In genomic region chr1:116847175-116847574, GRCh38 we compare ENCODE assay signal across 28 cellular contexts.
DNase-seq lines count a peak whose midpoint lies in the region; ATAC-seq and TF ChIP-seq lines count a peak whose summit lies in the region.
"Had no signal": no experiment of that assay in that cellular context is flagged by ENCODE, and none has a peak within 500 bp of the region (broad histone marks: within the 10 kb centered on the region; RNA-seq: fewer than 3 reads in every experiment).

No MANE protein-coding gene starts in this region.

- no peak overlapping the region for H3K4me2 ChIP-seq in mesendoderm (ENCODE audit: low read length)
- H3K4me2 ChIP-seq: KMS-11 had no signal

- peaks cover 13% of the 10 kb centered on the region for H3K9me3 Mint-ChIP-seq in activated CD4-positive, alpha-beta T cell treated with anti-CD3 and anti-CD28 coated beads for 36 hours (ENCODE audit: low read depth)

- no peak overlapping the region for H3K9ac ChIP-seq in mesendoderm (ENCODE audit: low read length)
- H3K9ac ChIP-seq: KMS-11, parathyroid adenoma had no signal

- TF ChIP-seq CTCF in gastroesophageal sphincter (IDR thresholded peaks at IDR 0.05): no peak
- no peak for TF ChIP-seq CTCF in transverse colon (IDR thresholded peaks at IDR 0.05)

- no peak for TF ChIP-seq POLR2A in gastroesophageal sphincter (IDR thresholded peaks at IDR 0.05)
- no peak for TF ChIP-seq POLR2A in transverse colon (IDR thresholded peaks at IDR 0.05)

- no peak overlapping the region for H3K23ac ChIP-seq in mesendoderm (ENCODE audit: low read length)

- in situ Hi-C loops in transverse colon (cut with MboI; ENCODE audit: low pct_ligation_motif_present in 1 of 4, low pct_unique_long_range_greater_than_20kb in 1 of 4, low sequenced_read_pairs in 3 of 4): no loop called here

- H2BK5ac ChIP-seq in mesendoderm (ENCODE audit: low read length): no peak overlapping the region

- H3K4me3 ChIP-seq in gastroesophageal sphincter (no peak overlapping the region), muscle layer of duodenum (ENCODE audit: low read depth in 1 of 2, low read length in 2 of 2) (no peak overlapping the region), transverse colon (no peak overlapping the region), mesendoderm (ENCODE audit: low read length) (no peak overlapping the region)
- H3K4me3 ChIP-seq: cardiac muscle cell, right lobe of liver, thoracic aorta had no signal

- H3K27me3 Mint-ChIP-seq in activated CD4-positive, alpha-beta T cell treated with anti-CD3 and anti-CD28 coated beads for 36 hours: peaks cover 2% of the 10 kb centered on the region
- H3K27me3 Mint-ChIP-seq: CD4-positive, alpha-beta memory T cell; T-helper 17 cell had no signal

- intact Hi-C loops in activated CD4-positive, alpha-beta T cell treated with anti-CD3 and anti-CD28 coated beads for 36 hours (cut with DNase I, micrococcal nuclease): loop anchor here in 1 of 2 experiments (5.0 kb wide), 2 partner anchors 85 to 140 kb away; no protein-coding TSS in a partner anchor
- intact Hi-C loops in transverse colon (cut with DNase I; ENCODE audit: low total_unique reads): no loop called here

- no peak overlapping the region for H3K4me3 Mint-ChIP-seq in activated CD4-positive, alpha-beta T cell treated with anti-CD3 and anti-CD28 coated beads for 36 hours
- H3K4me3 Mint-ChIP-seq: CD4-positive, alpha-beta memory T cell; nephron progenitor cell; T-helper 17 cell had no signal

- no peak overlapping the region for H3K56ac ChIP-seq in mesendoderm (ENCODE audit: low read length)

- peaks cover 32% of the 10 kb centered on the region for H3K4me1 Mint-ChIP-seq in activated CD4-positive, alpha-beta T cell treated with anti-CD3 and anti-CD28 coated beads for 36 hours

- POLR2A ChIA-PET in activated CD4-positive, alpha-beta T cell treated with anti-CD3 and anti-CD28 coated beads for 36 hours (lab: Charles Lee): interaction anchor here (1.0 kb wide), 2 partner anchors 78 to 110 kb away, joined by 4 to 5 read pairs; no protein-coding TSS in a partner anchor
- POLR2A ChIA-PET in HEK293T (lab: Yijun Ruan, JAX): no interaction called here

- H2AK5ac ChIP-seq in mesendoderm (ENCODE audit: low read length): no peak overlapping the region

- H2BK120ac ChIP-seq in mesendoderm (ENCODE audit: low read depth, low read length): no peak overlapping the region

- no peak for DNase-seq in activated CD4-positive, alpha-beta T cell treated with anti-CD3 and anti-CD28 coated beads for 36 hours
- DNase-seq in activated CD4-positive, alpha-beta T cell treated with anti-CD3 and anti-CD28 coated beads for 4 hours: no peak
- DNase-seq in transverse colon: no peak
- DNase-seq in mesendoderm: no peak
- DNase-seq in HEK293T (ENCODE audit: extremely low spot score): no peak
- DNase-seq in GM19238 (ENCODE audit: insufficient read length, low spot score): no peak
- DNase-seq: 8988T; activated CD4-positive, alpha-beta T cell treated with anti-CD3 and anti-CD28 coated beads for 1 hour; activated naive CD4-positive, alpha-beta T cell; activated T-cell treated with anti-CD3 and anti-CD28 coated beads, Interleukin-2, amount 50 U/mL, for 1 hour; cortex of kidney; foreskin melanocyte; NCI-H1436 treated with DMSO at 0.1 percent for 48 hours; NCI-H345; NCI-H748 treated with DMSO at 0.1 percent for 48 hours; nephron progenitor cell; right lobe of liver; RPMI8226; stimulated activated naive CD4-positive, alpha-beta T cell; T-helper 17 cell had no signal

- no peaks in the 10 kb centered on the region for H3K79me1 ChIP-seq in mesendoderm (ENCODE audit: low read length)

- H3K27ac Mint-ChIP-seq in activated CD4-positive, alpha-beta T cell treated with anti-CD3 and anti-CD28 coated beads for 36 hours: peak overlapping the region; percentile 19
- H3K27ac Mint-ChIP-seq: nephron progenitor cell had no signal

- WGBS in gastroesophageal sphincter (ENCODE audit: low coverage in 1 of 2), 2 donors: 67 to 88% methylated on average over 1 to 2 of the region's 2 CpGs
- WGBS in transverse colon (ENCODE audit: low coverage in 1 of 2), 2 donors: 82 to 100% methylated on average over 2 of the region's 2 CpGs
- WGBS in mesendoderm (ENCODE audit: extremely low coverage, insufficient coverage, low lambda C conversion rate): no CpG with 5 or more reads among the region's 2 CpGs

- H4K8ac ChIP-seq in mesendoderm (ENCODE audit: low read depth, low read length): no peak overlapping the region

- H3K27me3 ChIP-seq in gastroesophageal sphincter (no peaks in the 10 kb centered on the region), muscle layer of duodenum (ENCODE audit: low read depth, low read length) (no peaks in the 10 kb centered on the region), transverse colon (no peaks in the 10 kb centered on the region), mesendoderm (ENCODE audit: insufficient read depth, low read length, poor library complexity) (no peaks in the 10 kb centered on the region)
- H3K27me3 ChIP-seq: cardiac muscle cell, right lobe of liver had no signal

- no peak overlapping the region for H3K4ac ChIP-seq in mesendoderm (ENCODE audit: low read depth, low read length)

- no peak overlapping the region for H3K18ac ChIP-seq in mesendoderm (ENCODE audit: low read length)

- no peak overlapping the region for H2BK15ac ChIP-seq in mesendoderm (replicated peaks; ENCODE audit: low read depth)

- CTCF ChIA-PET in activated CD4-positive, alpha-beta T cell treated with anti-CD3 and anti-CD28 coated beads for 36 hours (lab: Charles Lee): no interaction called here
- CTCF ChIA-PET in HEK293T (lab: Yijun Ruan, JAX): no interaction called here

- H3K4me1 ChIP-seq in gastroesophageal sphincter (no peaks in the 10 kb centered on the region), muscle layer of duodenum (ENCODE audit: control insufficient read depth in 1 of 2, insufficient read depth in 2 of 2, low read length in 2 of 2) (no peaks in the 10 kb centered on the region), transverse colon (no peaks in the 10 kb centered on the region), mesendoderm (ENCODE audit: control insufficient read depth, low read depth, low read length) (no peaks in the 10 kb centered on the region)
- H3K4me1 ChIP-seq: parathyroid adenoma, right lobe of liver had no signal

- H3K36me3 ChIP-seq in gastroesophageal sphincter (no peaks in the 10 kb centered on the region), muscle layer of duodenum (ENCODE audit: control insufficient read depth in 1 of 2, insufficient read depth in 2 of 2, low read length in 2 of 2) (no peaks in the 10 kb centered on the region), transverse colon (no peaks in the 10 kb centered on the region), mesendoderm (ENCODE audit: control insufficient read depth, insufficient read depth, low read length) (no peaks in the 10 kb centered on the region)
- H3K36me3 ChIP-seq: cardiac muscle cell, right lobe of liver, thoracic aorta had no signal

- H3K9me3 ChIP-seq in gastroesophageal sphincter: peaks cover 0 to 4% (median 0%) of the 10 kb centered on the region in 3 donors
- no peaks in the 10 kb centered on the region for H3K9me3 ChIP-seq in muscle layer of duodenum (ENCODE audit: control insufficient read depth in 1 of 2, low read length in 2 of 2)
- no peaks in the 10 kb centered on the region for H3K9me3 ChIP-seq in transverse colon
- H3K9me3 ChIP-seq: right lobe of liver, thoracic aorta had no signal

- no peaks in the 10 kb centered on the region for H3K79me2 ChIP-seq in mesendoderm (ENCODE audit: control insufficient read depth, insufficient read depth, low read length)
- H3K79me2 ChIP-seq: parathyroid adenoma had no signal

- H3K27ac ChIP-seq in gastroesophageal sphincter: peak overlapping the region in 2 of 4 donors; percentile 43 to 47
- peak overlapping the region; percentile 36 for H3K27ac ChIP-seq in muscle layer of duodenum (ENCODE audit: low read length)
- peak overlapping the region; percentile 44 to 62 (median 52) for H3K27ac ChIP-seq in transverse colon
- no peak overlapping the region for H3K27ac ChIP-seq in mesendoderm (ENCODE audit: low read depth, low read length)
- H3K27ac ChIP-seq: cardiac muscle cell, KMS-11, parathyroid adenoma, right lobe of liver, thoracic aorta had no signal

- H3K36me3 Mint-ChIP-seq in activated CD4-positive, alpha-beta T cell treated with anti-CD3 and anti-CD28 coated beads for 36 hours (ENCODE audit: low read depth): peaks cover 5% of the 10 kb centered on the region

- no peak overlapping the region for H4K5ac ChIP-seq in mesendoderm (ENCODE audit: low read length)

- no peak for ATAC-seq in activated CD4-positive, alpha-beta T cell treated with anti-CD3 and anti-CD28 coated beads for 36 hours
- peak; percentile 48 for ATAC-seq in gastroesophageal sphincter
- ATAC-seq: esophagus mucosa, right lobe of liver had no signal

- TF ChIP-seq EP300 in gastroesophageal sphincter (IDR thresholded peaks at IDR 0.05): no peak
- no peak for TF ChIP-seq EP300 in transverse colon (IDR thresholded peaks at IDR 0.05; ENCODE audit: low read depth)

TF ChIP-seq in HEK293T, 16 proteins besides CTCF, POLR2A, EP300 and RAD21:
- TF ChIP-seq TARDBP (IDR thresholded peaks at IDR 0.05): no peak
- TF ChIP-seq, protein P1, sequence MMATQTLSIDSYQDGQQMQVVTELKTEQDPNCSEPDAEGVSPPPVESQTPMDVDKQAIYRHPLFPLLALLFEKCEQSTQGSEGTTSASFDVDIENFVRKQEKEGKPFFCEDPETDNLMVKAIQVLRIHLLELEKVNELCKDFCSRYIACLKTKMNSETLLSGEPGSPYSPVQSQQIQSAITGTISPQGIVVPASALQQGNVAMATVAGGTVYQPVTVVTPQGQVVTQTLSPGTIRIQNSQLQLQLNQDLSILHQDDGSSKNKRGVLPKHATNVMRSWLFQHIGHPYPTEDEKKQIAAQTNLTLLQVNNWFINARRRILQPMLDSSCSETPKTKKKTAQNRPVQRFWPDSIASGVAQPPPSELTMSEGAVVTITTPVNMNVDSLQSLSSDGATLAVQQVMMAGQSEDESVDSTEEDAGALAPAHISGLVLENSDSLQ (IDR thresholded peaks at IDR 0.05): no peak
- no peak for TF ChIP-seq FOXA1 (IDR thresholded peaks at IDR 0.05)
- no peak for TF ChIP-seq L3MBTL2 (conservative IDR thresholded peaks at IDR 0.05)
- no peak for TF ChIP-seq FOXM1 (IDR thresholded peaks at IDR 0.05; ENCODE audit: borderline replicate concordance)
- no peak for TF ChIP-seq HDGF (IDR thresholded peaks at IDR 0.05; ENCODE audit: borderline replicate concordance)
- no peak for TF ChIP-seq SUZ12 (IDR thresholded peaks at IDR 0.05)
- TF ChIP-seq BHLHE40 (IDR thresholded peaks at IDR 0.05; ENCODE audit: borderline replicate concordance): no peak
